In the genomic region with DNA sequence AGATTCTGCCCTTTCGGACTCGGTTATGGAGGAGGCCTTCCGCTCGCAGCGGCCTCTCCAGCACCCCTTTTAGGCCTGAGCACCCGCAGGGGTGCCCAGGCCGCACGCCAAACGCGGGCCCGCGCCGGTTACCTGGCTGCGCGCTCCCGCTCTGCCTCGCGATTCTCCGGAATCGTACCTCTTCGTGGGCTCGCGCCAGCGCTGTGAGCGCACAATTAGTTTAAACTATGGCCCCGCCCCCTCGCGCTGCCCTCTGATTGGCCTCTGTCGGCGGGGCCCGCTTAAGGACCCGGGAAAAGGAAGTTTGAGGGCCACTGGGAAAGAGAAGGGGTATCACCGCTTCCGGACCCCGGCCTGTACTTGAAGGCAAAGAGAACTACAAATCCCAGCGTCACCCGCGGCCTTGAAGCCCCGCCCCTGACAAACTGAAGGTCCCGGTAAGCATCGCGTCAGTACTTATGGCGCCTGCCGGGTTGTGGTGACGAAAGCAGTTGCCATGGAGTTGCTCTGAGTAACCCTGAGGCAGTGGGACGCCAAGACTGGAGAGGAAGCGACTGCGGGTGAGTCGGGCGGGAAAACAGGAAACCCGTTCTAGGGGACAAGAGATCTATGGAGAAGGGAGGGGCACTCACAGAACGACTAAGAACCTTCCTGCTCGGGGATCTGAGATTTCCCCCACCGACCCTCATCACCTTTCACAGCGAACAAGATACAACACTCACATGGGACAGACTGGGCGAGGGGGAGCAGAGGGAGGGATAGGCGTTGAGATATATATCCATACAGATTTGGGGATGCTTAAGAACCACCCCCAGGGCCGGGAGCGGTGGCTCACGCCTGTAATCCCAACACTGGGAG, we compare ENCODE assay signal across 1 cellular context.
TF ChIP-seq lines count a peak whose summit lies in the region.

A gene with protein sequence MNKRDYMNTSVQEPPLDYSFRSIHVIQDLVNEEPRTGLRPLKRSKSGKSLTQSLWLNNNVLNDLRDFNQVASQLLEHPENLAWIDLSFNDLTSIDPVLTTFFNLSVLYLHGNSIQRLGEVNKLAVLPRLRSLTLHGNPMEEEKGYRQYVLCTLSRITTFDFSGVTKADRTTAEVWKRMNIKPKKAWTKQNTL (plus strand): TSS at position 525 of the 858 bp plus-strand sequence. CDS start 8,234 bp downstream, outside the sequence.
A gene with protein sequence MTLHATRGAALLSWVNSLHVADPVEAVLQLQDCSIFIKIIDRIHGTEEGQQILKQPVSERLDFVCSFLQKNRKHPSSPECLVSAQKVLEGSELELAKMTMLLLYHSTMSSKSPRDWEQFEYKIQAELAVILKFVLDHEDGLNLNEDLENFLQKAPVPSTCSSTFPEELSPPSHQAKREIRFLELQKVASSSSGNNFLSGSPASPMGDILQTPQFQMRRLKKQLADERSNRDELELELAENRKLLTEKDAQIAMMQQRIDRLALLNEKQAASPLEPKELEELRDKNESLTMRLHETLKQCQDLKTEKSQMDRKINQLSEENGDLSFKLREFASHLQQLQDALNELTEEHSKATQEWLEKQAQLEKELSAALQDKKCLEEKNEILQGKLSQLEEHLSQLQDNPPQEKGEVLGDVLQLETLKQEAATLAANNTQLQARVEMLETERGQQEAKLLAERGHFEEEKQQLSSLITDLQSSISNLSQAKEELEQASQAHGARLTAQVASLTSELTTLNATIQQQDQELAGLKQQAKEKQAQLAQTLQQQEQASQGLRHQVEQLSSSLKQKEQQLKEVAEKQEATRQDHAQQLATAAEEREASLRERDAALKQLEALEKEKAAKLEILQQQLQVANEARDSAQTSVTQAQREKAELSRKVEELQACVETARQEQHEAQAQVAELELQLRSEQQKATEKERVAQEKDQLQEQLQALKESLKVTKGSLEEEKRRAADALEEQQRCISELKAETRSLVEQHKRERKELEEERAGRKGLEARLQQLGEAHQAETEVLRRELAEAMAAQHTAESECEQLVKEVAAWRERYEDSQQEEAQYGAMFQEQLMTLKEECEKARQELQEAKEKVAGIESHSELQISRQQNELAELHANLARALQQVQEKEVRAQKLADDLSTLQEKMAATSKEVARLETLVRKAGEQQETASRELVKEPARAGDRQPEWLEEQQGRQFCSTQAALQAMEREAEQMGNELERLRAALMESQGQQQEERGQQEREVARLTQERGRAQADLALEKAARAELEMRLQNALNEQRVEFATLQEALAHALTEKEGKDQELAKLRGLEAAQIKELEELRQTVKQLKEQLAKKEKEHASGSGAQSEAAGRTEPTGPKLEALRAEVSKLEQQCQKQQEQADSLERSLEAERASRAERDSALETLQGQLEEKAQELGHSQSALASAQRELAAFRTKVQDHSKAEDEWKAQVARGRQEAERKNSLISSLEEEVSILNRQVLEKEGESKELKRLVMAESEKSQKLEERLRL (N-terminal part only) (minus strand): TSS at position 217 of the 858 bp plus-strand sequence. CDS start 44,599 bp downstream, outside the sequence.

TF ChIP-seq in HepG2, 621 proteins besides CTCF, POLR2A, EP300 and RAD21 (continued from another document and continues in another):
- 0 out of 2 replicates have a peak, but pooled peaks have one; percentile 19 for TF ChIP-seq ZNF503 (CRISPR knock-in tag; IDR thresholded peaks at IDR 0.05)
- TF ChIP-seq AFF4 (CRISPR knock-in tag; IDR thresholded peaks at IDR 0.05): no peak
- TF ChIP-seq ZNF260 (CRISPR knock-in tag; IDR thresholded peaks at IDR 0.05; ENCODE audit: borderline replicate concordance, low read depth): no peak
- TF ChIP-seq HNF4A (CRISPR knock-in tag; IDR thresholded peaks at IDR 0.05): no peak
- no peak for TF ChIP-seq ZNF780A (CRISPR knock-in tag; IDR thresholded peaks at IDR 0.05)
- TF ChIP-seq, protein P1, sequence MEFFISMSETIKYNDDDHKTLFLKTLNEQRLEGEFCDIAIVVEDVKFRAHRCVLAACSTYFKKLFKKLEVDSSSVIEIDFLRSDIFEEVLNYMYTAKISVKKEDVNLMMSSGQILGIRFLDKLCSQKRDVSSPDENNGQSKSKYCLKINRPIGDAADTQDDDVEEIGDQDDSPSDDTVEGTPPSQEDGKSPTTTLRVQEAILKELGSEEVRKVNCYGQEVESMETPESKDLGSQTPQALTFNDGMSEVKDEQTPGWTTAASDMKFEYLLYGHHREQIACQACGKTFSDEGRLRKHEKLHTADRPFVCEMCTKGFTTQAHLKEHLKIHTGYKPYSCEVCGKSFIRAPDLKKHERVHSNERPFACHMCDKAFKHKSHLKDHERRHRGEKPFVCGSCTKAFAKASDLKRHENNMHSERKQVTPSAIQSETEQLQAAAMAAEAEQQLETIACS (CRISPR knock-in tag; IDR thresholded peaks at IDR 0.05): peak; percentile 95
- no peak for TF ChIP-seq SMC3 (IDR thresholded peaks at IDR 0.05; ENCODE audit: low read length)
- no peak for TF ChIP-seq ZNF329 (CRISPR knock-in tag; IDR thresholded peaks at IDR 0.05; ENCODE audit: low read depth)
- peak; percentile 100 for TF ChIP-seq RFX5 (IDR thresholded peaks at IDR 0.05; ENCODE audit: low read depth, low read length)
- peak; percentile 99 for TF ChIP-seq RFXANK (CRISPR knock-in tag; IDR thresholded peaks at IDR 0.05)
- no peak for TF ChIP-seq ZIK1 (CRISPR knock-in tag; IDR thresholded peaks at IDR 0.05; ENCODE audit: borderline replicate concordance, low read depth)
- TF ChIP-seq, protein P2, sequence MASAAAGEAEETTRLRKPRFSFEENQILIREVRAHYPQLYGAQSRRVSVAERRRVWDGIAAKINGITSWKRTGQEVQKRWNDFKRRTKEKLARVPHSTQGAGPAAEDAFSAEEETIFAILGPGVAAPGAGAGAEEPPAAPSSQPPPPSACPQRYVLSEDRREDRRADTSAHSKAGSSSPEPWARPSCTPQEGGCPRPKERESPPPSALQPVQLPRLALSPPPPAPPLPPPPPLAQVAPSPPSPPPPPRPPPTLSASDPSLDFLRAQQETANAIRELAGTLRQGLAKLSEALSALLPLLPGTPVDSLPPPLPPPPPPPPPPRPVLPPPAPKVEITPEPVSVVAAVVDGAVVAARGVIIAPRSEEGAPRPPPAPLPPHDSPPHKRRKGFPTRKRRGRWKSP (CRISPR knock-in tag; IDR thresholded peaks at IDR 0.05): peak; percentile 72; the same call in 1 of the 2 replicates
- TF ChIP-seq RBM22 (optimal IDR thresholded peaks at IDR 0.05; ENCODE audit: low read length): peak; percentile 100
- peak; percentile 18; the same call in 1 of the 2 replicates for TF ChIP-seq KDM5B (CRISPR knock-in tag; IDR thresholded peaks at IDR 0.05; ENCODE audit: borderline replicate concordance)
- no peak for TF ChIP-seq TBL1XR1 (IDR thresholded peaks at IDR 0.05; ENCODE audit: borderline replicate concordance, low read length, partially characterized antibody)
- TF ChIP-seq ZNF850 (CRISPR knock-in tag; conservative IDR thresholded peaks at IDR 0.05): no peak
- TF ChIP-seq, protein P3, sequence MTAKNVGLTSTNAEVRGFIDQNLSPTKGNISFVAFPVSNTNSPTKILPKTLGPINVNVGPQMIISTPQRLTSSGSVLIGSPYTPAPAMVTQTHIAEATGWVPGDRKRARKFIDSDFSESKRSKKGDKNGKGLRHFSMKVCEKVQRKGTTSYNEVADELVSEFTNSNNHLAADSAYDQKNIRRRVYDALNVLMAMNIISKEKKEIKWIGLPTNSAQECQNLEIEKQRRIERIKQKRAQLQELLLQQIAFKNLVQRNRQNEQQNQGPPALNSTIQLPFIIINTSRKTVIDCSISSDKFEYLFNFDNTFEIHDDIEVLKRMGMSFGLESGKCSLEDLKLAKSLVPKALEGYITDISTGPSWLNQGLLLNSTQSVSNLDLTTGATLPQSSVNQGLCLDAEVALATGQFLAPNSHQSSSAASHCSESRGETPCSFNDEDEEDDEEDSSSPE (CRISPR knock-in tag; IDR thresholded peaks at IDR 0.05): peak; percentile 97
- peak; percentile 62; the same call in 1 of the 2 replicates for TF ChIP-seq TARDBP (CRISPR knock-in tag; IDR thresholded peaks at IDR 0.05)
- TF ChIP-seq CBX1 (IDR thresholded peaks at IDR 0.05; ENCODE audit: low read depth): no peak
- TF ChIP-seq HMGA1 (CRISPR knock-in tag; conservative IDR thresholded peaks at IDR 0.05): no peak
- TF ChIP-seq SETDB1 (CRISPR knock-in tag; IDR thresholded peaks at IDR 0.05; ENCODE audit: borderline replicate concordance): no peak
- no peak; the same call in 1 of the 2 replicates for TF ChIP-seq ARHGAP35 (CRISPR knock-in tag; IDR thresholded peaks at IDR 0.05; ENCODE audit: borderline replicate concordance)
- TF ChIP-seq, protein P4, sequence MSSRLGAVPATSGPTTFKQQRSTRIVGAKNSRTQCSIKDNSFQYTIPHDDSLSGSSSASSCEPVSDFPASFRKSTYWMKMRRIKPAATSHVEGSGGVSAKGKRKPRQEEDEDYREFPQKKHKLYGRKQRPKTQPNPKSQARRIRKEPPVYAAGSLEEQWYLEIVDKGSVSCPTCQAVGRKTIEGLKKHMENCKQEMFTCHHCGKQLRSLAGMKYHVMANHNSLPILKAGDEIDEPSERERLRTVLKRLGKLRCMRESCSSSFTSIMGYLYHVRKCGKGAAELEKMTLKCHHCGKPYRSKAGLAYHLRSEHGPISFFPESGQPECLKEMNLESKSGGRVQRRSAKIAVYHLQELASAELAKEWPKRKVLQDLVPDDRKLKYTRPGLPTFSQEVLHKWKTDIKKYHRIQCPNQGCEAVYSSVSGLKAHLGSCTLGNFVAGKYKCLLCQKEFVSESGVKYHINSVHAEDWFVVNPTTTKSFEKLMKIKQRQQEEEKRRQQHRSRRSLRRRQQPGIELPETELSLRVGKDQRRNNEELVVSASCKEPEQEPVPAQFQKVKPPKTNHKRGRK (CRISPR knock-in tag; IDR thresholded peaks at IDR 0.05): no peak
- TF ChIP-seq ZNF678 (CRISPR knock-in tag; IDR thresholded peaks at IDR 0.05): no peak
- no peak for TF ChIP-seq ZNF816 (CRISPR knock-in tag; IDR thresholded peaks at IDR 0.05; ENCODE audit: borderline replicate concordance)
- TF ChIP-seq, protein P5, sequence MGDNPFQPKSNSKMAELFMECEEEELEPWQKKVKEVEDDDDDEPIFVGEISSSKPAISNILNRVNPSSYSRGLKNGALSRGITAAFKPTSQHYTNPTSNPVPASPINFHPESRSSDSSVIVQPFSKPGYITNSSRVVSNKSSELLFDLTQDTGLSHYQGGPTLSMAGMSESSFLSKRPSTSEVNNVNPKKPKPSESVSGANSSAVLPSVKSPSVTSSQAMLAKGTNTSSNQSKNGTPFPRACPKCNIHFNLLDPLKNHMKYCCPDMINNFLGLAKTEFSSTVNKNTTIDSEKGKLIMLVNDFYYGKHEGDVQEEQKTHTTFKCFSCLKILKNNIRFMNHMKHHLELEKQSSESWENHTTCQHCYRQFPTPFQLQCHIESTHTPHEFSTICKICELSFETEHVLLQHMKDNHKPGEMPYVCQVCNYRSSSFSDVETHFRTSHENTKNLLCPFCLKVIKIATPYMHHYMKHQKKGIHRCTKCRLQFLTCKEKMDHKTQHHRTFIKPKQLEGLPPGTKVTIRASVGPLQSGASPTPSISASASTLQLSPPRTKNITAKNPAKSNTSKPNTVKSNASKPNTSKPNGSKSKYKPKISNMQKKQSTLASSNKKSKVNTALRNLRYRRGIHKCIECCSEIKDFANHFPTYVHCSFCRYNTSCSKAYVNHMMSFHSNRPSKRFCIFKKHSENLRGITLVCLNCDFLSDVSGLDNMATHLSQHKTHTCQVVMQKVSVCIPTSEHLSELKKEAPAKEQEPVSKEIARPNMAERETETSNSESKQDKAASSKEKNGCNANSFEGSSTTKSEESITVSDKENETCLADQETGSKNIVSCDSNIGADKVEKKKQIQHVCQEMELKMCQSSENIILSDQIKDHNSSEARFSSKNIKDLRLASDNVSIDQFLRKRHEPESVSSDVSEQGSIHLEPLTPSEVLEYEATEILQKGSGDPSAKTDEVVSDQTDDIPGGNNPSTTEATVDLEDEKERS (CRISPR knock-in tag; IDR thresholded peaks at IDR 0.05): peak; percentile 65; the same call in 1 of the 2 replicates
- TF ChIP-seq RBFOX2 (IDR thresholded peaks at IDR 0.05; ENCODE audit: low read depth, low read length): peak; percentile 85
- TF ChIP-seq, protein P6, sequence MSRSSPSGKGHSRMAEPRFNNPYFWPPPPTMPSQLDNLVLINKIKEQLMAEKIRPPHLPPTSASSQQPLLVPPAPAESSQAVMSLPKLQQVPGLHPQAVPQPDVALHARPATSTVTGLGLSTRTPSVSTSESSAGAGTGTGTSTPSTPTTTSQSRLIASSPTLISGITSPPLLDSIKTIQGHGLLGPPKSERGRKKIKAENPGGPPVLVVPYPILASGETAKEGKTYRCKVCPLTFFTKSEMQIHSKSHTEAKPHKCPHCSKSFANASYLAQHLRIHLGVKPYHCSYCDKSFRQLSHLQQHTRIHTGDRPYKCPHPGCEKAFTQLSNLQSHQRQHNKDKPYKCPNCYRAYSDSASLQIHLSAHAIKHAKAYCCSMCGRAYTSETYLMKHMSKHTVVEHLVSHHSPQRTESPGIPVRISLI (CRISPR knock-in tag; IDR thresholded peaks at IDR 0.05; ENCODE audit: borderline replicate concordance): no peak
- TF ChIP-seq KDM1A (CRISPR knock-in tag; IDR thresholded peaks at IDR 0.05): no peak
- no peak for TF ChIP-seq ZNF20 (CRISPR knock-in tag; IDR thresholded peaks at IDR 0.05)
- no peak for TF ChIP-seq RBAK (CRISPR knock-in tag; IDR thresholded peaks at IDR 0.05)
